In genomic region chr11:81839016-81839415, GRCh38 we compare ENCODE assay signal across 18 cellular contexts.
"Had no signal": no experiment of that assay in that cellular context is flagged by ENCODE, and none has a peak within 500 bp of the region (broad histone marks: within the 10 kb centered on the region; RNA-seq: fewer than 3 reads in every experiment).

No MANE protein-coding gene starts in this region.

- H3K27me3 Mint-ChIP-seq: dendritic cell treated with granulocyte-macrophage colony-stimulating factor and Interleukin-4, amounts not matched to agents 40 ng/mL and 50 ng/mL, for 4 days; effector memory CD8-positive, alpha-beta T cell; naive thymus-derived CD8-positive, alpha-beta T cell had no signal

- H3K9me3 ChIP-seq: mucosa of descending colon, ovary, suprapubic skin, tibial artery, upper lobe of left lung, uterus had no signal

- H3K27ac ChIP-seq: foreskin keratinocyte, ovary, suprapubic skin, tibial artery, upper lobe of left lung, uterus had no signal

- H3K4me3 Mint-ChIP-seq: dendritic cell treated with granulocyte-macrophage colony-stimulating factor and Interleukin-4, amounts not matched to agents 40 ng/mL and 50 ng/mL, for 4 days; effector memory CD8-positive, alpha-beta T cell; naive thymus-derived CD8-positive, alpha-beta T cell had no signal

- H3K9me3 Mint-ChIP-seq: effector memory CD8-positive, alpha-beta T cell had no signal

- H3K36me3 ChIP-seq: ovary, suprapubic skin, tibial artery, upper lobe of left lung, uterus had no signal

- ATAC-seq: effector memory CD8-positive, alpha-beta T cell; foreskin keratinocyte; left lobe of liver; mucosa of descending colon; naive thymus-derived CD8-positive, alpha-beta T cell; right cardiac atrium; stimulated activated naive CD8-positive, alpha-beta T cell treated with anti-CD3 and anti-CD28 coated beads, Interleukin-15, Interleukin-2, amounts not matched to agents 100 U/mL and 50 U/mL, for 24 hours had no signal

- H3K4me2 ChIP-seq: smooth muscle cell had no signal

- H3K4me1 ChIP-seq: suprapubic skin, upper lobe of left lung, uterus had no signal

- H3K27ac Mint-ChIP-seq: dendritic cell treated with granulocyte-macrophage colony-stimulating factor and Interleukin-4, amounts not matched to agents 40 ng/mL and 50 ng/mL, for 4 days; effector memory CD8-positive, alpha-beta T cell; naive thymus-derived CD8-positive, alpha-beta T cell had no signal

- H3K4me3 ChIP-seq: mucosa of descending colon, ovary, smooth muscle cell, suprapubic skin, tibial artery, upper lobe of left lung, uterus had no signal

- H3K27me3 ChIP-seq: foreskin keratinocyte, ovary, suprapubic skin, tibial artery, upper lobe of left lung, uterus had no signal

- DNase-seq: effector memory CD8-positive, alpha-beta T cell; erythroblast; foreskin keratinocyte; kidney glomerular epithelial cell; mammary epithelial cell; mucosa of descending colon; naive thymus-derived CD8-positive, alpha-beta T cell; ovary; right cardiac atrium; stimulated activated CD4-positive, alpha-beta T cell treated with anti-CD3 and anti-CD28 coated beads, Interleukin-2, amount 100 ng/mL, for 48 hours; stimulated activated naive CD8-positive, alpha-beta T cell treated with anti-CD3 and anti-CD28 coated beads, Interleukin-15, Interleukin-2, amounts not matched to agents 100 U/mL and 50 U/mL, for 24 hours; tibial artery; upper lobe of left lung; uterus had no signal
